Comparison of ENCODE assay signal across 26 cellular contexts in genomic region chr17:72262748-72263147, GRCh38.
DNase-seq lines count a peak whose midpoint lies in the region; ATAC-seq, FAIRE-seq and TF ChIP-seq lines count a peak whose summit lies in the region.
"Had no signal": no experiment of that assay in that cellular context is flagged by ENCODE, and none has a peak within 500 bp of the region (broad histone marks: within the 10 kb centered on the region; RNA-seq: fewer than 3 reads in every experiment).

No MANE protein-coding gene starts in this region.

- DNase-seq in HepG2 (ENCODE audit: low spot score) (no peak), right lobe of liver (no peak), NAMALWA (ENCODE audit: low spot score) (peak; percentile 3), urothelium cell line (ENCODE audit: low spot score) (no peak), chondrocyte (ENCODE audit: low spot score) (no peak)
- no peak for DNase-seq in stimulated activated CD4-positive, alpha-beta T cell treated with anti-CD3 and anti-CD28 coated beads, Interleukin-12 subunit alpha, Interleukin-12 subunit beta, amount 100 ng/mL, for 4 hours
- DNase-seq: ACHN; BE2C; C1 segment of cervical spinal cord; CD4-positive, alpha-beta memory T cell; CD4-positive, CD25-positive, alpha-beta regulatory T cell; CD8-positive, alpha-beta memory T cell; COR-L47; DMS 273 treated with DMSO at 0.1 percent for 48 hours; DMS153; DMS53; DMS79; DND-41; EL; GDM1 had no signal

- CTCF ChIA-PET in HepG2 (lab: Yijun Ruan, JAX; ENCODE audit: low intra/inter-chr PET ratio, low total read pairs): no interaction called here

- TF ChIP-seq RAD21 in HepG2 (CRISPR knock-in tag; IDR thresholded peaks at IDR 0.05): no peak

- H3K36me3 Mint-ChIP-seq in chondrocyte (ENCODE audit: low read depth): peaks cover 4% of the 10 kb centered on the region
- H3K36me3 Mint-ChIP-seq: CD14-positive monocyte; CD4-positive, alpha-beta memory T cell; CD4-positive, CD25-positive, alpha-beta regulatory T cell; CD8-positive, alpha-beta memory T cell had no signal

- ATAC-seq in HepG2 (no peak), right lobe of liver (no peak)
- ATAC-seq: GM12878 had no signal

- in situ Hi-C loops in HepG2 (cut with HindIII; ENCODE audit: extremely low pct_ligation_motif_present, low pct_unique_long_range_greater_than_20kb): no loop called here

- H3K79me2 ChIP-seq in HepG2 (ENCODE audit: insufficient read depth, low read length): no peaks in the 10 kb centered on the region

- TF ChIP-seq POLR2A in HepG2 (IDR thresholded peaks at IDR 0.05; ENCODE audit: insufficient read depth in 1 of 2, low read depth in 2 of 2, low read length in 2 of 2): no peak
- no peak for TF ChIP-seq POLR2A in right lobe of liver (IDR thresholded peaks at IDR 0.05)

- H3K27ac Mint-ChIP-seq in chondrocyte (ENCODE audit: unreplicated experiment): no peak overlapping the region
- H3K27ac Mint-ChIP-seq: CD14-positive monocyte; CD4-positive, alpha-beta memory T cell; CD4-positive, CD25-positive, alpha-beta regulatory T cell; CD8-positive, alpha-beta memory T cell had no signal

- TF ChIP-seq CTCF in HepG2 (CRISPR knock-in tag; IDR thresholded peaks at IDR 0.05) (no peak), right lobe of liver (IDR thresholded peaks at IDR 0.05) (no peak), chondrocyte (IDR thresholded peaks at IDR 0.05) (no peak)

- peaks cover 12% of the 10 kb centered on the region for H3K27me3 Mint-ChIP-seq in chondrocyte (ENCODE audit: low read depth)

- no TSS peak for BruUV-seq in HepG2 (replicated peaks; lab: Mats Ljungman, UMichigan)

- FAIRE-seq in HepG2 (lab: Jason Lieb, UNC) (no peak), urothelium cell line (lab: Jason Lieb, UNC) (peak; percentile 71)
- FAIRE-seq: GM12892, GM18507 had no signal

- no peaks in the 10 kb centered on the region for H3K4me1 Mint-ChIP-seq in chondrocyte (ENCODE audit: low read depth)
- H3K4me1 Mint-ChIP-seq: CD14-positive monocyte; CD4-positive, alpha-beta memory T cell; CD4-positive, CD25-positive, alpha-beta regulatory T cell; CD8-positive, alpha-beta memory T cell had no signal

- H3K36me3 ChIP-seq in HepG2 (replicated peaks in 1 of 2; ENCODE audit: control insufficient read depth in 1 of 2, insufficient read depth in 2 of 2, low read length in 2 of 2) (no peaks in the 10 kb centered on the region), right lobe of liver (no peaks in the 10 kb centered on the region)
- H3K36me3 ChIP-seq: BE2C, BLaER1 had no signal

- no peaks in the 10 kb centered on the region for H4K20me1 ChIP-seq in HepG2 (ENCODE audit: insufficient read depth, low read length)
- H4K20me1 ChIP-seq: BLaER1 had no signal

- no peak overlapping the region for H2AFZ ChIP-seq in HepG2 (ENCODE audit: low read length)

- POLR2A ChIA-PET in HepG2 (lab: Yijun Ruan, JAX): no interaction called here

- intact Hi-C loops in HepG2 (cut with micrococcal nuclease; ENCODE audit: unreplicated experiment) (no loop called here), right lobe of liver (cut with DNase I) (no loop called here)

- H3K9me3 Mint-ChIP-seq in chondrocyte (ENCODE audit: low read depth): peaks cover 6% of the 10 kb centered on the region

- TF ChIP-seq EP300 in HepG2 (IDR thresholded peaks at IDR 0.05; ENCODE audit: low read depth in 2 of 2, low read length in 2 of 2) (no peak), HepG2 (CRISPR knock-in tag; IDR thresholded peaks at IDR 0.05; ENCODE audit: borderline replicate concordance) (no peak)

- no peak overlapping the region for H3K4me3 ChIP-seq in HepG2 (replicated peaks in 1 of 3; ENCODE audit: insufficient read depth in 1 of 3, low read depth in 2 of 3, low read length in 3 of 3)
- no peak overlapping the region for H3K4me3 ChIP-seq in right lobe of liver
- H3K4me3 ChIP-seq: BLaER1, GM12878 had no signal

- peaks cover 0 to 23% of the 10 kb centered on the region in 2 experiments; a peak in 3 of 5 replicates for H3K27me3 ChIP-seq in HepG2 (ENCODE audit: control insufficient read depth in 1 of 2, insufficient read depth in 2 of 2, low read length in 2 of 2)
- peaks cover 0 to 3% of the 10 kb centered on the region in 2 donors for H3K27me3 ChIP-seq in right lobe of liver
- H3K27me3 ChIP-seq: BE2C, BLaER1 had no signal

- H3K9me3 ChIP-seq in HepG2 (ENCODE audit: low read length): no peaks in the 10 kb centered on the region
- H3K9me3 ChIP-seq in right lobe of liver: no peaks in the 10 kb centered on the region
- H3K9me3 ChIP-seq: BE2C had no signal

- H3K27ac ChIP-seq in HepG2 (ENCODE audit: extremely low read length, insufficient read depth, low read length): no peak overlapping the region
- no peak overlapping the region for H3K27ac ChIP-seq in right lobe of liver
- H3K27ac ChIP-seq: 22Rv1, BLaER1 had no signal

- H3K4me3 Mint-ChIP-seq in chondrocyte (ENCODE audit: unreplicated experiment): no peak overlapping the region
- H3K4me3 Mint-ChIP-seq: CD14-positive monocyte; CD4-positive, alpha-beta memory T cell; CD4-positive, CD25-positive, alpha-beta regulatory T cell; CD8-positive, alpha-beta memory T cell had no signal

- H3K4me2 ChIP-seq in HepG2 (ENCODE audit: low read depth, low read length): no peak overlapping the region
- H3K4me2 ChIP-seq: BLaER1 had no signal

- peaks cover 10% of the 10 kb centered on the region for H3K4me1 ChIP-seq in HepG2 (ENCODE audit: insufficient read depth, low read length)
- no peaks in the 10 kb centered on the region for H3K4me1 ChIP-seq in right lobe of liver
- H3K4me1 ChIP-seq: BLaER1 had no signal

- H3K9ac ChIP-seq in HepG2 (ENCODE audit: insufficient read depth, low read depth, low read length): no peak overlapping the region
- H3K9ac ChIP-seq: BLaER1 had no signal

TF ChIP-seq in HepG2, 621 proteins besides CTCF, POLR2A, EP300 and RAD21:
- no peak for TF ChIP-seq ZNF343 (CRISPR knock-in tag; IDR thresholded peaks at IDR 0.05)
- 0 out of 2 replicates have a peak, but pooled peaks have one; percentile 21 for TF ChIP-seq RAD51 (IDR thresholded peaks at IDR 0.05; ENCODE audit: borderline replicate concordance)
- 0 out of 2 replicates have a peak, but pooled peaks have one; percentile 9 for TF ChIP-seq USF2 (IDR thresholded peaks at IDR 0.05; ENCODE audit: low read depth, low read length)
- TF ChIP-seq USF2 (CRISPR knock-in tag; IDR thresholded peaks at IDR 0.05; ENCODE audit: borderline replicate concordance): no peak
TF ChIP-seq in HepG2: peak in this region for 2.
